Comparison of ENCODE assay signal across 11 cellular contexts in the genomic region with DNA sequence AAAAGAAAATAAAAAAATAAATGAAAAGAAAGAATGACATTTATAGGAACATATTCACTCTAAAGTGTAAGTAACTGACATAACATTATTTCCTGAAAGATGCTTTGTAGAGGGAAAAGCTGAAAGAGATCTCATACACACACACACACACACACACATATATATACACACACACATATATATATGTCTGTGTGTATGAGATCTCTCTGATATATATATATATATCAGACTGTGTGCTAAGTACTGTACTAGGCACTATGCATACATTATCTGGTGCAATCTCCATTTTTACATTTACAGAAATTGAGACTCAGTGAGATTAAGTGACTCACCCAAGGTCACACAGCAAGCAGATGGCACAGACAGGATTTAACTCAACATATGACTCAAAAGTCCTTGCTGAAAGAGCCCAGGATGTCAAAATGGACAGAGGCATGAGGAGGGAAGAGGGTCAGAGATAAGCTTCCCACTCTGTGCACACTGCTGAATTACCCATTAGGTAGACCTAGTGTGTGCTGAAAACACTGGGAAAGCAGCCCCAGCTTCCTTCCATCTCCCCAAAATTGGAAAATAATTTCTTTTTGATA. TPM values are rescaled to one million over a fixed set of nuclear protein-coding genes. Genes with fewer than 3 reads are reported as not detected.
DNase-seq lines count a peak whose midpoint lies in the region; ATAC-seq and TF ChIP-seq lines count a peak whose summit lies in the region.
"Had no signal": no experiment of that assay in that cellular context is flagged by ENCODE, and none has a peak within 500 bp of the region (broad histone marks: within the 10 kb centered on the region; RNA-seq: fewer than 3 reads in every experiment).

No MANE protein-coding gene starts in this region.

- H2AFZ ChIP-seq in PC-3 (ENCODE audit: low read length) = no peak overlapping the region

- H3K4me1 ChIP-seq in PC-3 (ENCODE audit: insufficient read depth, low read length) (peaks cover 50% of the 10 kb centered on the region), rectal smooth muscle tissue (ENCODE audit: control insufficient read depth, insufficient read depth, low read length) (peaks cover 3% of the 10 kb centered on the region)

- POLR2A ChIA-PET in PC-3 (lab: Charles Lee; ENCODE audit: unreplicated experiment) = interaction anchor here (0.5 kb wide), 1 partner anchor 10 kb away, joined by 13 read pairs; no protein-coding TSS in a partner anchor

- ATAC-seq in PC-3 (peak; percentile 8; the same call in 1 of the 2 replicates), HG03442 (IDR thresholded peaks at IDR 0.05; ENCODE audit: unreplicated experiment) (no peak), HG02884 (IDR thresholded peaks at IDR 0.05; ENCODE audit: unreplicated experiment) (no peak)

- H3K4me2 ChIP-seq in PC-3 (ENCODE audit: low read length) = peak overlapping the region; percentile 54

- H3K79me2 ChIP-seq in PC-3 (ENCODE audit: low read length) = no peaks in the 10 kb centered on the region

- CTCF ChIA-PET in PC-3 (lab: Charles Lee) = interaction anchor here (0.5 kb wide), 1 partner anchor 29 kb away, joined by 3 read pairs; no protein-coding TSS in a partner anchor

- H3K4me3 ChIP-seq in PC-3 (ENCODE audit: low read length) = no peak overlapping the region
- no peak overlapping the region for H3K4me3 ChIP-seq in coronary artery
- H3K4me3 ChIP-seq in rectal smooth muscle tissue (ENCODE audit: low read length) = no peak overlapping the region

- DNase-seq in EH (ENCODE audit: low read depth) (peak; percentile 69), PC-3 (peak; percentile 67), coronary artery (ENCODE audit: low spot score) (peak; percentile 24), GM19238 (ENCODE audit: insufficient read length, low spot score) (no peak), GF-D8 (lab: John Stamatoyannopoulos, UW) (no peak)
- DNase-seq: DMS79 treated with DMSO at 0.1 percent for 48 hours, glutamatergic neuron, NCI-H69 had no signal

- no peaks in the 10 kb centered on the region for H3K9me2 ChIP-seq in PC-3 (replicated peaks; ENCODE audit: low read length)

- peaks cover 2% of the 10 kb centered on the region for H3F3A ChIP-seq in PC-3 (ENCODE audit: low read length, unreplicated experiment)

- H3K27me3 ChIP-seq in PC-3 (ENCODE audit: low read length) (no peaks in the 10 kb centered on the region), rectal smooth muscle tissue (ENCODE audit: control insufficient read depth, insufficient read depth, low read length) (no peaks in the 10 kb centered on the region)

- H3K36me3 ChIP-seq in PC-3 (ENCODE audit: low read depth, low read length) = no peaks in the 10 kb centered on the region
- H3K36me3 ChIP-seq in rectal smooth muscle tissue (ENCODE audit: control insufficient read depth, insufficient read depth, low read length) = no peaks in the 10 kb centered on the region

- H4K20me1 ChIP-seq in PC-3 (ENCODE audit: low read length) = no peaks in the 10 kb centered on the region

- H3K9me3 ChIP-seq in PC-3 (ENCODE audit: low read length) = no peaks in the 10 kb centered on the region

- intact Hi-C loops in PC-3 (cut with micrococcal nuclease) = no loop called here

- peak overlapping the region; percentile 87 for H3K9ac ChIP-seq in PC-3 (ENCODE audit: low read length)
- H3K9ac ChIP-seq in rectal smooth muscle tissue (ENCODE audit: low read length) = no peak overlapping the region

- BruUV-seq in PC-3 (replicated peaks; lab: Mats Ljungman, UMichigan) = no TSS peak

- TF ChIP-seq CTCF in PC-3 (conservative IDR thresholded peaks at IDR 0.05; ENCODE audit: low read depth, low read length) (no peak), coronary artery (IDR thresholded peaks at IDR 0.05) (no peak)

- H3K27ac ChIP-seq in PC-3 (ENCODE audit: low read length) (peak overlapping the region; percentile 97), coronary artery (peak overlapping the region; percentile 75 to 89), rectal smooth muscle tissue (ENCODE audit: low read depth, low read length) (peak overlapping the region; percentile 64)

RNA-seq across cellular contexts. Expression of gene BHLHE40, which starts 15.0 kb away (rescaled TPM):
- 255 and 256 TPM in 2 replicates for total RNA-seq in PC-3 (2014; rRNA removed)

Comparison
In these comparisons a context has a peak if more than half of its experiments do, and no peak if none do; other contexts are left out.
1. DNase-seq: peak in EH (single experiment), PC-3 (single experiment) and coronary artery (single experiment); none in GM19238 (single experiment) and GF-D8 (single experiment).
2. Peak in every context shown above with its lines, with median percentiles within 50 percentile points of each other: H3K27ac ChIP-seq.